1 cellular context compared by ENCODE assay signal in the genomic region with DNA sequence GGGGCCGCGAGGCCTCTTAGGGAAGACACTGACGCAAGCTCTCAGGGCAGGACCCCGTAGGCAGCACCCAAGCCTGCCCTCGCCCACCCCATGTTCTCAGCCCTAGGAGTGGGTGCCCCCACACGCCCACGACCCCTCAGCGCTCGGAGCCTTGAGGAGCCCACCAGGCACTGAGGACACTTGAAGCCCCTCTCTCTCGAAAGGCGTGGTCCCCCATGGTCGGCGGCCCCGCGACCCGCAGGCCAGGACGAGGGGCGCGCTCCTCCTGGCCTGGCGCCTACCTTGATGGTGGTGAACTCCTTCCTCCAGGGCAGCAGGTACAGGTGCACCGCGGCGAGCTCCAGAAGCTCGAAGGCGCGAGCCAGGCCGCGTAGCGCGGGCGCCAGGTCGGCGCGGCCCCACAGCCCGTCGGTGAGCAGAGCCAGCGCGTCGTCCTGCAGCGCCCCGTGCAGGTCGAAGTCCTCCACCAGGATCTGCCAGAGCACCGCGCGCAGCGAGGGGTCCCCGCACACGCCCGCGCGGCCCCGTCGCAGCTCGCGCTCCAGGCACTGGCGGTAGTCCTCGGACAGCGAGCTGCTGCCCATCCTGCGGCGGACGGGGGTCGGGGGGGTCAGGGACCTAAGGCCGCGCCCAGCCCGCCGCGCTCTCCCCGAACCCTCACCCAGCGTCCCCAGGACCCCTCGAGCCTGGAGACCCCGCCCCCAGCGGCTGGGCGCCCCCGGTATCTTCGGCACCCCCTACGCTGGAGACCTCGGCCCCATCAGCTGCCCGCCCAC.
TF ChIP-seq lines count a peak whose summit lies in the region.

No MANE protein-coding gene starts in this region.

TF ChIP-seq in HepG2, 621 proteins besides CTCF, POLR2A, EP300 and RAD21 (continued from another document and continues in another):
- TF ChIP-seq ZNF430 (CRISPR knock-in tag; IDR thresholded peaks at IDR 0.05) (0 out of 2 replicates have a peak, but pooled peaks have one; percentile 5), ZMYM3 (CRISPR knock-in tag; IDR thresholded peaks at IDR 0.05) (no peak), ZNF350 (CRISPR knock-in tag; IDR thresholded peaks at IDR 0.05; ENCODE audit: borderline replicate concordance, low read depth) (no peak; the same call in 1 of the 2 replicates), ZC3H4 (CRISPR knock-in tag; IDR thresholded peaks at IDR 0.05; ENCODE audit: borderline replicate concordance) (no peak), KAT2B (IDR thresholded peaks at IDR 0.05; ENCODE audit: borderline replicate concordance, low read depth, low read length) (no peak), GMEB1 (CRISPR knock-in tag; IDR thresholded peaks at IDR 0.05; ENCODE audit: borderline replicate concordance) (peak; percentile 54; the same call in 1 of the 2 replicates), ZNF33A (CRISPR knock-in tag; IDR thresholded peaks at IDR 0.05; ENCODE audit: borderline replicate concordance) (peak; percentile 18; the same call in 1 of the 2 replicates), ZNF224 (CRISPR knock-in tag; IDR thresholded peaks at IDR 0.05) (0 out of 2 replicates have a peak, but pooled peaks have one; percentile 66), ZNF776 (CRISPR knock-in tag; IDR thresholded peaks at IDR 0.05) (peak; percentile 78), ZNF678 (CRISPR knock-in tag; IDR thresholded peaks at IDR 0.05) (no peak), CEBPZ (IDR thresholded peaks at IDR 0.05; ENCODE audit: low read length) (no peak), HNRNPK (IDR thresholded peaks at IDR 0.05; ENCODE audit: low read depth, low read length, poor library complexity, severe bottlenecking) (peak; percentile 19), ZNF709 (CRISPR knock-in tag; IDR thresholded peaks at IDR 0.05) (no peak; the same call in 1 of the 2 replicates), KAT7 (CRISPR knock-in tag; IDR thresholded peaks at IDR 0.05; ENCODE audit: borderline replicate concordance) (peak; percentile 71; the same call in 1 of the 2 replicates), CREB1 (IDR thresholded peaks at IDR 0.05) (no peak; the same call in 1 of the 2 replicates), CREB1 (CRISPR knock-in tag; IDR thresholded peaks at IDR 0.05) (no peak), REL (CRISPR knock-in tag; conservative IDR thresholded peaks at IDR 0.05) (peak; percentile 56; the same call in 1 of the 2 replicates), ZNF777 (CRISPR knock-in tag; IDR thresholded peaks at IDR 0.05) (peak; percentile 98), MED8 (CRISPR knock-in tag; IDR thresholded peaks at IDR 0.05; ENCODE audit: insufficient replicate concordance) (peak; percentile 13), HOXA7 (CRISPR knock-in tag; IDR thresholded peaks at IDR 0.05) (no peak), CBFB (CRISPR knock-in tag; IDR thresholded peaks at IDR 0.05) (peak; percentile 85; the same call in 1 of the 2 replicates), BCL6 (CRISPR knock-in tag; IDR thresholded peaks at IDR 0.05) (peak; percentile 34; the same call in 1 of the 2 replicates), ZBTB7B (CRISPR knock-in tag; IDR thresholded peaks at IDR 0.05) (peak; percentile 79), ZNF317 (CRISPR knock-in tag; IDR thresholded peaks at IDR 0.05) (no peak; the same call in 1 of the 2 replicates), ZNF841 (CRISPR knock-in tag; IDR thresholded peaks at IDR 0.05; ENCODE audit: borderline replicate concordance) (no peak), ATF3 (CRISPR knock-in tag; IDR thresholded peaks at IDR 0.05) (peak; percentile 23; the same call in 1 of the 2 replicates), KDM4B (CRISPR knock-in tag; IDR thresholded peaks at IDR 0.05) (no peak), FOXM1 (CRISPR knock-in tag; IDR thresholded peaks at IDR 0.05) (0 out of 2 replicates have a peak, but pooled peaks have one; percentile 29), ZNF326 (CRISPR knock-in tag; IDR thresholded peaks at IDR 0.05; ENCODE audit: borderline replicate concordance) (no peak), ZSCAN25 (CRISPR knock-in tag; IDR thresholded peaks at IDR 0.05) (0 out of 2 replicates have a peak, but pooled peaks have one; percentile 57)
- TF ChIP-seq, protein P1, sequence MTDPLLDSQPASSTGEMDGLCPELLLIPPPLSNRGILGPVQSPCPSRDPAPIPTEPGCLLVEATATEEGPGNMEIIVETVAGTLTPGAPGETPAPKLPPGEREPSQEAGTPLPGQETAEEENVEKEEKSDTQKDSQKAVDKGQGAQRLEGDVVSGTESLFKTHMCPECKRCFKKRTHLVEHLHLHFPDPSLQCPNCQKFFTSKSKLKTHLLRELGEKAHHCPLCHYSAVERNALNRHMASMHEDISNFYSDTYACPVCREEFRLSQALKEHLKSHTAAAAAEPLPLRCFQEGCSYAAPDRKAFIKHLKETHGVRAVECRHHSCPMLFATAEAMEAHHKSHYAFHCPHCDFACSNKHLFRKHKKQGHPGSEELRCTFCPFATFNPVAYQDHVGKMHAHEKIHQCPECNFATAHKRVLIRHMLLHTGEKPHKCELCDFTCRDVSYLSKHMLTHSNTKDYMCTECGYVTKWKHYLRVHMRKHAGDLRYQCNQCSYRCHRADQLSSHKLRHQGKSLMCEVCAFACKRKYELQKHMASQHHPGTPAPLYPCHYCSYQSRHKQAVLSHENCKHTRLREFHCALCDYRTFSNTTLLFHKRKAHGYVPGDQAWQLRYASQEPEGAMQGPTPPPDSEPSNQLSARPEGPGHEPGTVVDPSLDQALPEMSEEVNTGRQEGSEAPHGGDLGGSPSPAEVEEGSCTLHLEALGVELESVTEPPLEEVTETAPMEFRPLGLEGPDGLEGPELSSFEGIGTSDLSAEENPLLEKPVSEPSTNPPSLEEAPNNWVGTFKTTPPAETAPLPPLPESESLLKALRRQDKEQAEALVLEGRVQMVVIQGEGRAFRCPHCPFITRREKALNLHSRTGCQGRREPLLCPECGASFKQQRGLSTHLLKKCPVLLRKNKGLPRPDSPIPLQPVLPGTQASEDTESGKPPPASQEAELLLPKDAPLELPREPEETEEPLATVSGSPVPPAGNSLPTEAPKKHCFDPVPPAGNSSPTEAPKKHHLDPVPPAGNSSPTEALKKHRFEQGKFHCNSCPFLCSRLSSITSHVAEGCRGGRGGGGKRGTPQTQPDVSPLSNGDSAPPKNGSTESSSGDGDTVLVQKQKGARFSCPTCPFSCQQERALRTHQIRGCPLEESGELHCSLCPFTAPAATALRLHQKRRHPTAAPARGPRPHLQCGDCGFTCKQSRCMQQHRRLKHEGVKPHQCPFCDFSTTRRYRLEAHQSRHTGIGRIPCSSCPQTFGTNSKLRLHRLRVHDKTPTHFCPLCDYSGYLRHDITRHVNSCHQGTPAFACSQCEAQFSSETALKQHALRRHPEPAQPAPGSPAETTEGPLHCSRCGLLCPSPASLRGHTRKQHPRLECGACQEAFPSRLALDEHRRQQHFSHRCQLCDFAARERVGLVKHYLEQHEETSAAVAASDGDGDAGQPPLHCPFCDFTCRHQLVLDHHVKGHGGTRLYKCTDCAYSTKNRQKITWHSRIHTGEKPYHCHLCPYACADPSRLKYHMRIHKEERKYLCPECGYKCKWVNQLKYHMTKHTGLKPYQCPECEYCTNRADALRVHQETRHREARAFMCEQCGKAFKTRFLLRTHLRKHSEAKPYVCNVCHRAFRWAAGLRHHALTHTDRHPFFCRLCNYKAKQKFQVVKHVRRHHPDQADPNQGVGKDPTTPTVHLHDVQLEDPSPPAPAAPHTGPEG (CRISPR knock-in tag; IDR thresholded peaks at IDR 0.05), result 0 out of 2 replicates have a peak, but pooled peaks have one; percentile 51
- TF ChIP-seq, protein P2, sequence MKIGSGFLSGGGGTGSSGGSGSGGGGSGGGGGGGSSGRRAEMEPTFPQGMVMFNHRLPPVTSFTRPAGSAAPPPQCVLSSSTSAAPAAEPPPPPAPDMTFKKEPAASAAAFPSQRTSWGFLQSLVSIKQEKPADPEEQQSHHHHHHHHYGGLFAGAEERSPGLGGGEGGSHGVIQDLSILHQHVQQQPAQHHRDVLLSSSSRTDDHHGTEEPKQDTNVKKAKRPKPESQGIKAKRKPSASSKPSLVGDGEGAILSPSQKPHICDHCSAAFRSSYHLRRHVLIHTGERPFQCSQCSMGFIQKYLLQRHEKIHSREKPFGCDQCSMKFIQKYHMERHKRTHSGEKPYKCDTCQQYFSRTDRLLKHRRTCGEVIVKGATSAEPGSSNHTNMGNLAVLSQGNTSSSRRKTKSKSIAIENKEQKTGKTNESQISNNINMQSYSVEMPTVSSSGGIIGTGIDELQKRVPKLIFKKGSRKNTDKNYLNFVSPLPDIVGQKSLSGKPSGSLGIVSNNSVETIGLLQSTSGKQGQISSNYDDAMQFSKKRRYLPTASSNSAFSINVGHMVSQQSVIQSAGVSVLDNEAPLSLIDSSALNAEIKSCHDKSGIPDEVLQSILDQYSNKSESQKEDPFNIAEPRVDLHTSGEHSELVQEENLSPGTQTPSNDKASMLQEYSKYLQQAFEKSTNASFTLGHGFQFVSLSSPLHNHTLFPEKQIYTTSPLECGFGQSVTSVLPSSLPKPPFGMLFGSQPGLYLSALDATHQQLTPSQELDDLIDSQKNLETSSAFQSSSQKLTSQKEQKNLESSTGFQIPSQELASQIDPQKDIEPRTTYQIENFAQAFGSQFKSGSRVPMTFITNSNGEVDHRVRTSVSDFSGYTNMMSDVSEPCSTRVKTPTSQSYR (CRISPR knock-in tag; IDR thresholded peaks at IDR 0.05; ENCODE audit: borderline replicate concordance), result no peak
- TF ChIP-seq, protein P3, sequence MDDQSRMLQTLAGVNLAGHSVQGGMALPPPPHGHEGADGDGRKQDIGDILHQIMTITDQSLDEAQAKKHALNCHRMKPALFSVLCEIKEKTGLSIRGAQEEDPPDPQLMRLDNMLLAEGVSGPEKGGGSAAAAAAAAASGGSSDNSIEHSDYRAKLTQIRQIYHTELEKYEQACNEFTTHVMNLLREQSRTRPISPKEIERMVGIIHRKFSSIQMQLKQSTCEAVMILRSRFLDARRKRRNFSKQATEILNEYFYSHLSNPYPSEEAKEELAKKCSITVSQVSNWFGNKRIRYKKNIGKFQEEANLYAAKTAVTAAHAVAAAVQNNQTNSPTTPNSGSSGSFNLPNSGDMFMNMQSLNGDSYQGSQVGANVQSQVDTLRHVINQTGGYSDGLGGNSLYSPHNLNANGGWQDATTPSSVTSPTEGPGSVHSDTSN (CRISPR knock-in tag; IDR thresholded peaks at IDR 0.05; ENCODE audit: borderline replicate concordance), result peak; percentile 77
- TF ChIP-seq, protein P4, sequence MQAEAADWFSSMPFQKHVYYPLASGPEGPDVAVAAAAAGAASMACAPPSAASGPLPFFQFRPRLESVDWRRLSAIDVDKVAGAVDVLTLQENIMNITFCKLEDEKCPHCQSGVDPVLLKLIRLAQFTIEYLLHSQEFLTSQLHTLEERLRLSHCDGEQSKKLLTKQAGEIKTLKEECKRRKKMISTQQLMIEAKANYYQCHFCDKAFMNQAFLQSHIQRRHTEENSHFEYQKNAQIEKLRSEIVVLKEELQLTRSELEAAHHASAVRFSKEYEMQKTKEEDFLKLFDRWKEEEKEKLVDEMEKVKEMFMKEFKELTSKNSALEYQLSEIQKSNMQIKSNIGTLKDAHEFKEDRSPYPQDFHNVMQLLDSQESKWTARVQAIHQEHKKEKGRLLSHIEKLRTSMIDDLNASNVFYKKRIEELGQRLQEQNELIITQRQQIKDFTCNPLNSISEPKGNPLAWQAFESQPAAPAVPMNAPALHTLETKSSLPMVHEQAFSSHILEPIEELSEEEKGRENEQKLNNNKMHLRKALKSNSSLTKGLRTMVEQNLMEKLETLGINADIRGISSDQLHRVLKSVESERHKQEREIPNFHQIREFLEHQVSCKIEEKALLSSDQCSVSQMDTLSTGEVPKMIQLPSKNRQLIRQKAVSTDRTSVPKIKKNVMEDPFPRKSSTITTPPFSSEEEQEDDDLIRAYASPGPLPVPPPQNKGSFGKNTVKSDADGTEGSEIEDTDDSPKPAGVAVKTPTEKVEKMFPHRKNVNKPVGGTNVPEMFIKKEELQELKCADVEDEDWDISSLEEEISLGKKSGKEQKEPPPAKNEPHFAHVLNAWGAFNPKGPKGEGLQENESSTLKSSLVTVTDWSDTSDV (CRISPR knock-in tag; IDR thresholded peaks at IDR 0.05), result 0 out of 2 replicates have a peak, but pooled peaks have one; percentile 93
